ENCODE assay signal across 1 cellular context in the genomic region with DNA sequence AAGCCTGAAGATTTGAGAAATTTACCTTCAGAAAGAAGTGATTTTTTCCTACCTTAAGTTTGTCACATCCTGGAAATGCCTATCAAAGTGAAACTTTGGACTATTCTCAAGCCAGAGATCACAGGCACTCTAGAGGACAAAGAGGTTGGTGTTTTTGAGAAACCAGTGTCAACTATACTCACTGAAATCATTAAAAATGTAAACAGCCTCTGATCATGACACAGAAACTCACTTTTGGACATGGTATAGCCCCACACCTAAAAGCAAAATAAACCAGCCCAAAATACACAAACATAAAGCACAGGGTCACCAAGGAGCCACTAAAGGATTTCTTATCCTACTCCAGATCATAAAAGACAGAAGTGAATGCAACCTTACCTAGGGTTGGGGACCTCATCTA.
A peak's percentile ranks its signal among the peaks of the same experiment; 100 is the strongest.
TF ChIP-seq lines count a peak whose summit lies in the region.

No MANE protein-coding gene starts in this region.

TF ChIP-seq in HepG2, 621 proteins besides CTCF, POLR2A, EP300 and RAD21 (continued from another document and continues in another):
- TF ChIP-seq, protein P1, sequence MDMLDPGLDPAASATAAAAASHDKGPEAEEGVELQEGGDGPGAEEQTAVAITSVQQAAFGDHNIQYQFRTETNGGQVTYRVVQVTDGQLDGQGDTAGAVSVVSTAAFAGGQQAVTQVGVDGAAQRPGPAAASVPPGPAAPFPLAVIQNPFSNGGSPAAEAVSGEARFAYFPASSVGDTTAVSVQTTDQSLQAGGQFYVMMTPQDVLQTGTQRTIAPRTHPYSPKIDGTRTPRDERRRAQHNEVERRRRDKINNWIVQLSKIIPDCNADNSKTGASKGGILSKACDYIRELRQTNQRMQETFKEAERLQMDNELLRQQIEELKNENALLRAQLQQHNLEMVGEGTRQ (IDR thresholded peaks at IDR 0.05; ENCODE audit: low read depth, low read length) = no peak
- TF ChIP-seq, protein P1 (CRISPR knock-in tag; IDR thresholded peaks at IDR 0.05; ENCODE audit: borderline replicate concordance) = no peak
- TF ChIP-seq ZNF530 (CRISPR knock-in tag; IDR thresholded peaks at IDR 0.05; ENCODE audit: low read depth) (no peak), ZNF121 (CRISPR knock-in tag; IDR thresholded peaks at IDR 0.05) (no peak), GATAD1 (CRISPR knock-in tag; IDR thresholded peaks at IDR 0.05) (no peak), SRSF9 (IDR thresholded peaks at IDR 0.05; ENCODE audit: borderline replicate concordance, insufficient read depth, low read depth, low read length, poor library complexity, severe bottlenecking) (no peak), SOX6 (IDR thresholded peaks at IDR 0.05) (no peak), SOX6 (CRISPR knock-in tag; IDR thresholded peaks at IDR 0.05) (peak; percentile 86), ZNF101 (CRISPR knock-in tag; IDR thresholded peaks at IDR 0.05; ENCODE audit: borderline replicate concordance, low read depth) (no peak), HOXA3 (CRISPR knock-in tag; IDR thresholded peaks at IDR 0.05) (no peak; the same call in 1 of the 2 replicates), TARDBP (CRISPR knock-in tag; IDR thresholded peaks at IDR 0.05) (no peak), FOXA1 (IDR thresholded peaks at IDR 0.05) (peak; percentile 34; the same call in 1 of the 2 replicates), FOXA1 (CRISPR knock-in tag; IDR thresholded peaks at IDR 0.05) (peak; percentile 77), SP140L (CRISPR knock-in tag; IDR thresholded peaks at IDR 0.05; ENCODE audit: borderline replicate concordance) (no peak), PHF21A (CRISPR knock-in tag; IDR thresholded peaks at IDR 0.05) (peak; percentile 63), PLRG1 (conservative IDR thresholded peaks at IDR 0.05) (no peak), NCOA5 (CRISPR knock-in tag; IDR thresholded peaks at IDR 0.05) (no peak), KDM4B (CRISPR knock-in tag; IDR thresholded peaks at IDR 0.05) (no peak), ZFY (CRISPR knock-in tag; IDR thresholded peaks at IDR 0.05) (no peak), MEIS2 (CRISPR knock-in tag; IDR thresholded peaks at IDR 0.05) (no peak; the same call in 1 of the 2 replicates), ZNF781 (CRISPR knock-in tag; IDR thresholded peaks at IDR 0.05; ENCODE audit: borderline replicate concordance, not compliant biosample characterization) (no peak), ZNF350 (CRISPR knock-in tag; IDR thresholded peaks at IDR 0.05; ENCODE audit: borderline replicate concordance, low read depth) (no peak), XRCC5 (optimal IDR thresholded peaks at IDR 0.05; ENCODE audit: low read length) (no peak), ZNF7 (CRISPR knock-in tag; IDR thresholded peaks at IDR 0.05) (no peak), BRD4 (CRISPR knock-in tag; IDR thresholded peaks at IDR 0.05) (no peak), ZNF20 (CRISPR knock-in tag; IDR thresholded peaks at IDR 0.05) (no peak)
- TF ChIP-seq, protein P2, sequence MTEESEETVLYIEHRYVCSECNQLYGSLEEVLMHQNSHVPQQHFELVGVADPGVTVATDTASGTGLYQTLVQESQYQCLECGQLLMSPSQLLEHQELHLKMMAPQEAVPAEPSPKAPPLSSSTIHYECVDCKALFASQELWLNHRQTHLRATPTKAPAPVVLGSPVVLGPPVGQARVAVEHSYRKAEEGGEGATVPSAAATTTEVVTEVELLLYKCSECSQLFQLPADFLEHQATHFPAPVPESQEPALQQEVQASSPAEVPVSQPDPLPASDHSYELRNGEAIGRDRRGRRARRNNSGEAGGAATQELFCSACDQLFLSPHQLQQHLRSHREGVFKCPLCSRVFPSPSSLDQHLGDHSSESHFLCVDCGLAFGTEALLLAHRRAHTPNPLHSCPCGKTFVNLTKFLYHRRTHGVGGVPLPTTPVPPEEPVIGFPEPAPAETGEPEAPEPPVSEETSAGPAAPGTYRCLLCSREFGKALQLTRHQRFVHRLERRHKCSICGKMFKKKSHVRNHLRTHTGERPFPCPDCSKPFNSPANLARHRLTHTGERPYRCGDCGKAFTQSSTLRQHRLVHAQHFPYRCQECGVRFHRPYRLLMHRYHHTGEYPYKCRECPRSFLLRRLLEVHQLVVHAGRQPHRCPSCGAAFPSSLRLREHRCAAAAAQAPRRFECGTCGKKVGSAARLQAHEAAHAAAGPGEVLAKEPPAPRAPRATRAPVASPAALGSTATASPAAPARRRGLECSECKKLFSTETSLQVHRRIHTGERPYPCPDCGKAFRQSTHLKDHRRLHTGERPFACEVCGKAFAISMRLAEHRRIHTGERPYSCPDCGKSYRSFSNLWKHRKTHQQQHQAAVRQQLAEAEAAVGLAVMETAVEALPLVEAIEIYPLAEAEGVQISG (CRISPR knock-in tag; IDR thresholded peaks at IDR 0.05) = no peak
- TF ChIP-seq, protein P3, sequence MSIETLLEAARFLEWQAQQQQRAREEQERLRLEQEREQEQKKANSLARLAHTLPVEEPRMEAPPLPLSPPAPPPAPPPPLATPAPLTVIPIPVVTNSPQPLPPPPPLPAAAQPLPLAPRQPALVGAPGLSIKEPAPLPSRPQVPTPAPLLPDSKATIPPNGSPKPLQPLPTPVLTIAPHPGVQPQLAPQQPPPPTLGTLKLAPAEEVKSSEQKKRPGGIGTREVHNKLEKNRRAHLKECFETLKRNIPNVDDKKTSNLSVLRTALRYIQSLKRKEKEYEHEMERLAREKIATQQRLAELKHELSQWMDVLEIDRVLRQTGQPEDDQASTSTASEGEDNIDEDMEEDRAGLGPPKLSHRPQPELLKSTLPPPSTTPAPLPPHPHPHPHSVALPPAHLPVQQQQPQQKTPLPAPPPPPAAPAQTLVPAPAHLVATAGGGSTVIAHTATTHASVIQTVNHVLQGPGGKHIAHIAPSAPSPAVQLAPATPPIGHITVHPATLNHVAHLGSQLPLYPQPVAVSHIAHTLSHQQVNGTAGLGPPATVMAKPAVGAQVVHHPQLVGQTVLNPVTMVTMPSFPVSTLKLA (IDR thresholded peaks at IDR 0.05) = no peak
- TF ChIP-seq, protein P4, sequence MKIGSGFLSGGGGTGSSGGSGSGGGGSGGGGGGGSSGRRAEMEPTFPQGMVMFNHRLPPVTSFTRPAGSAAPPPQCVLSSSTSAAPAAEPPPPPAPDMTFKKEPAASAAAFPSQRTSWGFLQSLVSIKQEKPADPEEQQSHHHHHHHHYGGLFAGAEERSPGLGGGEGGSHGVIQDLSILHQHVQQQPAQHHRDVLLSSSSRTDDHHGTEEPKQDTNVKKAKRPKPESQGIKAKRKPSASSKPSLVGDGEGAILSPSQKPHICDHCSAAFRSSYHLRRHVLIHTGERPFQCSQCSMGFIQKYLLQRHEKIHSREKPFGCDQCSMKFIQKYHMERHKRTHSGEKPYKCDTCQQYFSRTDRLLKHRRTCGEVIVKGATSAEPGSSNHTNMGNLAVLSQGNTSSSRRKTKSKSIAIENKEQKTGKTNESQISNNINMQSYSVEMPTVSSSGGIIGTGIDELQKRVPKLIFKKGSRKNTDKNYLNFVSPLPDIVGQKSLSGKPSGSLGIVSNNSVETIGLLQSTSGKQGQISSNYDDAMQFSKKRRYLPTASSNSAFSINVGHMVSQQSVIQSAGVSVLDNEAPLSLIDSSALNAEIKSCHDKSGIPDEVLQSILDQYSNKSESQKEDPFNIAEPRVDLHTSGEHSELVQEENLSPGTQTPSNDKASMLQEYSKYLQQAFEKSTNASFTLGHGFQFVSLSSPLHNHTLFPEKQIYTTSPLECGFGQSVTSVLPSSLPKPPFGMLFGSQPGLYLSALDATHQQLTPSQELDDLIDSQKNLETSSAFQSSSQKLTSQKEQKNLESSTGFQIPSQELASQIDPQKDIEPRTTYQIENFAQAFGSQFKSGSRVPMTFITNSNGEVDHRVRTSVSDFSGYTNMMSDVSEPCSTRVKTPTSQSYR (CRISPR knock-in tag; IDR thresholded peaks at IDR 0.05; ENCODE audit: borderline replicate concordance) = no peak
- TF ChIP-seq, protein P5, sequence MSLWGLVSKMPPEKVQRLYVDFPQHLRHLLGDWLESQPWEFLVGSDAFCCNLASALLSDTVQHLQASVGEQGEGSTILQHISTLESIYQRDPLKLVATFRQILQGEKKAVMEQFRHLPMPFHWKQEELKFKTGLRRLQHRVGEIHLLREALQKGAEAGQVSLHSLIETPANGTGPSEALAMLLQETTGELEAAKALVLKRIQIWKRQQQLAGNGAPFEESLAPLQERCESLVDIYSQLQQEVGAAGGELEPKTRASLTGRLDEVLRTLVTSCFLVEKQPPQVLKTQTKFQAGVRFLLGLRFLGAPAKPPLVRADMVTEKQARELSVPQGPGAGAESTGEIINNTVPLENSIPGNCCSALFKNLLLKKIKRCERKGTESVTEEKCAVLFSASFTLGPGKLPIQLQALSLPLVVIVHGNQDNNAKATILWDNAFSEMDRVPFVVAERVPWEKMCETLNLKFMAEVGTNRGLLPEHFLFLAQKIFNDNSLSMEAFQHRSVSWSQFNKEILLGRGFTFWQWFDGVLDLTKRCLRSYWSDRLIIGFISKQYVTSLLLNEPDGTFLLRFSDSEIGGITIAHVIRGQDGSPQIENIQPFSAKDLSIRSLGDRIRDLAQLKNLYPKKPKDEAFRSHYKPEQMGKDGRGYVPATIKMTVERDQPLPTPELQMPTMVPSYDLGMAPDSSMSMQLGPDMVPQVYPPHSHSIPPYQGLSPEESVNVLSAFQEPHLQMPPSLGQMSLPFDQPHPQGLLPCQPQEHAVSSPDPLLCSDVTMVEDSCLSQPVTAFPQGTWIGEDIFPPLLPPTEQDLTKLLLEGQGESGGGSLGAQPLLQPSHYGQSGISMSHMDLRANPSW (CRISPR knock-in tag; IDR thresholded peaks at IDR 0.05; ENCODE audit: borderline replicate concordance) = no peak
- TF ChIP-seq, protein P6, sequence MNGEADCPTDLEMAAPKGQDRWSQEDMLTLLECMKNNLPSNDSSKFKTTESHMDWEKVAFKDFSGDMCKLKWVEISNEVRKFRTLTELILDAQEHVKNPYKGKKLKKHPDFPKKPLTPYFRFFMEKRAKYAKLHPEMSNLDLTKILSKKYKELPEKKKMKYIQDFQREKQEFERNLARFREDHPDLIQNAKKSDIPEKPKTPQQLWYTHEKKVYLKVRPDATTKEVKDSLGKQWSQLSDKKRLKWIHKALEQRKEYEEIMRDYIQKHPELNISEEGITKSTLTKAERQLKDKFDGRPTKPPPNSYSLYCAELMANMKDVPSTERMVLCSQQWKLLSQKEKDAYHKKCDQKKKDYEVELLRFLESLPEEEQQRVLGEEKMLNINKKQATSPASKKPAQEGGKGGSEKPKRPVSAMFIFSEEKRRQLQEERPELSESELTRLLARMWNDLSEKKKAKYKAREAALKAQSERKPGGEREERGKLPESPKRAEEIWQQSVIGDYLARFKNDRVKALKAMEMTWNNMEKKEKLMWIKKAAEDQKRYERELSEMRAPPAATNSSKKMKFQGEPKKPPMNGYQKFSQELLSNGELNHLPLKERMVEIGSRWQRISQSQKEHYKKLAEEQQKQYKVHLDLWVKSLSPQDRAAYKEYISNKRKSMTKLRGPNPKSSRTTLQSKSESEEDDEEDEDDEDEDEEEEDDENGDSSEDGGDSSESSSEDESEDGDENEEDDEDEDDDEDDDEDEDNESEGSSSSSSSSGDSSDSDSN (CRISPR knock-in tag; IDR thresholded peaks at IDR 0.05) = no peak
- TF ChIP-seq, protein P7, sequence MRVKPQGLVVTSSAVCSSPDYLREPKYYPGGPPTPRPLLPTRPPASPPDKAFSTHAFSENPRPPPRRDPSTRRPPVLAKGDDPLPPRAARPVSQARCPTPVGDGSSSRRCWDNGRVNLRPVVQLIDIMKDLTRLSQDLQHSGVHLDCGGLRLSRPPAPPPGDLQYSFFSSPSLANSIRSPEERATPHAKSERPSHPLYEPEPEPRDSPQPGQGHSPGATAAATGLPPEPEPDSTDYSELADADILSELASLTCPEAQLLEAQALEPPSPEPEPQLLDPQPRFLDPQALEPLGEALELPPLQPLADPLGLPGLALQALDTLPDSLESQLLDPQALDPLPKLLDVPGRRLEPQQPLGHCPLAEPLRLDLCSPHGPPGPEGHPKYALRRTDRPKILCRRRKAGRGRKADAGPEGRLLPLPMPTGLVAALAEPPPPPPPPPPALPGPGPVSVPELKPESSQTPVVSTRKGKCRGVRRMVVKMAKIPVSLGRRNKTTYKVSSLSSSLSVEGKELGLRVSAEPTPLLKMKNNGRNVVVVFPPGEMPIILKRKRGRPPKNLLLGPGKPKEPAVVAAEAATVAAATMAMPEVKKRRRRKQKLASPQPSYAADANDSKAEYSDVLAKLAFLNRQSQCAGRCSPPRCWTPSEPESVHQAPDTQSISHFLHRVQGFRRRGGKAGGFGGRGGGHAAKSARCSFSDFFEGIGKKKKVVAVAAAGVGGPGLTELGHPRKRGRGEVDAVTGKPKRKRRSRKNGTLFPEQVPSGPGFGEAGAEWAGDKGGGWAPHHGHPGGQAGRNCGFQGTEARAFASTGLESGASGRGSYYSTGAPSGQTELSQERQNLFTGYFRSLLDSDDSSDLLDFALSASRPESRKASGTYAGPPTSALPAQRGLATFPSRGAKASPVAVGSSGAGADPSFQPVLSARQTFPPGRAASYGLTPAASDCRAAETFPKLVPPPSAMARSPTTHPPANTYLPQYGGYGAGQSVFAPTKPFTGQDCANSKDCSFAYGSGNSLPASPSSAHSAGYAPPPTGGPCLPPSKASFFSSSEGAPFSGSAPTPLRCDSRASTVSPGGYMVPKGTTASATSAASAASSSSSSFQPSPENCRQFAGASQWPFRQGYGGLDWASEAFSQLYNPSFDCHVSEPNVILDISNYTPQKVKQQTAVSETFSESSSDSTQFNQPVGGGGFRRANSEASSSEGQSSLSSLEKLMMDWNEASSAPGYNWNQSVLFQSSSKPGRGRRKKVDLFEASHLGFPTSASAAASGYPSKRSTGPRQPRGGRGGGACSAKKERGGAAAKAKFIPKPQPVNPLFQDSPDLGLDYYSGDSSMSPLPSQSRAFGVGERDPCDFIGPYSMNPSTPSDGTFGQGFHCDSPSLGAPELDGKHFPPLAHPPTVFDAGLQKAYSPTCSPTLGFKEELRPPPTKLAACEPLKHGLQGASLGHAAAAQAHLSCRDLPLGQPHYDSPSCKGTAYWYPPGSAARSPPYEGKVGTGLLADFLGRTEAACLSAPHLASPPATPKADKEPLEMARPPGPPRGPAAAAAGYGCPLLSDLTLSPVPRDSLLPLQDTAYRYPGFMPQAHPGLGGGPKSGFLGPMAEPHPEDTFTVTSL (CRISPR knock-in tag; IDR thresholded peaks at IDR 0.05; ENCODE audit: borderline replicate concordance) = peak; percentile 94
